In the genomic region with DNA sequence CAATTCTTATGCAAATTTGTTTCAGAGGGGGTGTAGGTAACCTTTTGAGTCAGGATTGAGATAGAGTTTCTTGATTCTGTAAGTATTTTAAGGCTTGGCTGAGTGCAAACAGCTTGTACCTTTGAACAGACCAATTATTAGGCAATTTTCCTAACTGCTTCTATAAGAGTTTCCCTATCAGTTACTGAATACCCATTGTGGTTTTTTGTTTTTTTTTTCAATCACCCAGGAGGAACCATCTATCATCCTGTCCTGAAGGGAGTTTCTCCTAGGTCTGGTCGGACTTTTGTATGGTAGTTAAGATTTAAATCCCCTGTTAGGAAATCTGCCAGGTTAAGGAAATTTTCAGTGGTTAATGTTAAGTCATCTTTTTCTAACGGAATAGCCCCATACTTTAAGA, we compare ENCODE assay signal across 17 cellular contexts.
DNase-seq lines count a peak whose midpoint lies in the region; ATAC-seq lines count a peak whose summit lies in the region.
"Had no signal": no experiment of that assay in that cellular context is flagged by ENCODE, and none has a peak within 500 bp of the region (broad histone marks: within the 10 kb centered on the region; RNA-seq: fewer than 3 reads in every experiment).

No MANE protein-coding gene starts in this region.

- H3K27me3 ChIP-seq in HAP-1 (ENCODE audit: low read depth) = no peaks in the 10 kb centered on the region
- H3K27me3 ChIP-seq: brain microvascular endothelial cell had no signal

- no peaks in the 10 kb centered on the region for H3K9me3 ChIP-seq in HAP-1
- H3K9me3 ChIP-seq: left ventricle myocardium inferior, mucosa of descending colon had no signal

- DNase-seq in NCI-H146 (lab: John Stamatoyannopoulos, UW) (peak; percentile 29), NCI-H146 treated with DMSO at 0.1 percent for 48 hours (lab: John Stamatoyannopoulos, UW; ENCODE audit: unreplicated experiment) (no peak), NOMO-1 treated with DMSO at 0.1 percent for 48 hours (lab: John Stamatoyannopoulos, UW; ENCODE audit: unreplicated experiment) (peak; percentile 90), kidney tubule cell (ENCODE audit: low spot score) (peak; percentile 58), HAP-1 (ENCODE audit: low spot score in 2 of 2) (no peak)
- DNase-seq in activated CD4-positive, alpha-beta T cell treated with anti-CD3 and anti-CD28 coated beads for 4 hours = no peak
- DNase-seq: activated CD4-positive, alpha-beta T cell treated with anti-CD3 and anti-CD28 coated beads, Interleukin-2, amount 50 U/mL, for 48 hours; activated T-cell treated with anti-CD3 and anti-CD28 coated beads, Interleukin-2, amount 50 U/mL, for 4 hours; brain microvascular endothelial cell; HFFc6; left ventricle myocardium inferior; mucosa of descending colon; NCI-H82; stimulated activated CD4-positive, alpha-beta T cell treated with anti-CD3 and anti-CD28 coated beads, Interleukin-12 subunit alpha, Interleukin-12 subunit beta, amount 100 ng/mL, for 4 hours; stimulated activated naive CD4-positive, alpha-beta T cell had no signal

- no peak overlapping the region for H3K4me3 ChIP-seq in HAP-1
- H3K4me3 ChIP-seq: left ventricle myocardium inferior, mucosa of descending colon had no signal

- no peaks in the 10 kb centered on the region for H3K36me3 ChIP-seq in HAP-1 (replicated peaks)
- H3K36me3 ChIP-seq: brain microvascular endothelial cell, left ventricle myocardium inferior had no signal

- in situ Hi-C loops in HAP-1 (cut with MboI; ENCODE audit: low sequenced_read_pairs) = no loop called here

- H3K4me1 ChIP-seq in HAP-1 = no peaks in the 10 kb centered on the region
- H3K4me1 ChIP-seq: left ventricle myocardium inferior had no signal

- ATAC-seq in HG03196 (IDR thresholded peaks at IDR 0.05; ENCODE audit: unreplicated experiment) = peak; percentile 64
- ATAC-seq in HG02763 (IDR thresholded peaks at IDR 0.05; ENCODE audit: unreplicated experiment) = no peak
- ATAC-seq: activated T-cell treated with anti-CD3 and anti-CD28 coated beads, Interleukin-2, amount 50 U/mL, for 4 hours; mucosa of descending colon had no signal

Comparison
In these comparisons a context has a peak if more than half of its experiments do, and no peak if none do; other contexts are left out.
1. DNase-seq: peak in NCI-H146 (single experiment), NOMO-1 treated with DMSO at 0.1 percent for 48 hours (single experiment) and kidney tubule cell (single experiment); none in NCI-H146 treated with DMSO at 0.1 percent for 48 hours (single experiment), activated CD4-positive, alpha-beta T cell treated with anti-CD3 and anti-CD28 coated beads for 4 hours (0 of 2) and HAP-1 (0 of 2).